In genomic region chr15:90184786-90185704, GRCh38 we compare ENCODE assay signal across 8 cellular contexts. TPM values are rescaled to one million over a fixed set of nuclear protein-coding genes. Genes with fewer than 3 reads are reported as not detected.
DNase-seq lines count a peak whose midpoint lies in the region; ATAC-seq and TF ChIP-seq lines count a peak whose summit lies in the region.

No MANE protein-coding gene starts in this region.

- no peaks in the 10 kb centered on the region for H3K9me3 ChIP-seq in osteoblast (ENCODE audit: low read depth, low read length)

- no peak overlapping the region for H3K27ac Mint-ChIP-seq in activated naive CD4-positive, alpha-beta T cell treated with anti-CD3 and anti-CD28 coated beads, Interleukin-2, amount 10 ng/mL, durations not matched to agents 7 days and 5 days

- ATAC-seq in GM21447 (IDR thresholded peaks at IDR 0.05; ENCODE audit: unreplicated experiment) (peak; percentile 57), Right ventricle myocardium inferior (peak; percentile 86)

- H3K9me3 Mint-ChIP-seq in activated naive CD4-positive, alpha-beta T cell treated with anti-CD3 and anti-CD28 coated beads, Interleukin-2, amount 10 ng/mL, durations not matched to agents 7 days and 5 days, result no peaks in the 10 kb centered on the region

- CTCF ChIA-PET in activated naive CD4-positive, alpha-beta T cell treated with anti-CD3 and anti-CD28 coated beads, Interleukin-2, amount 10 ng/mL, durations not matched to agents 7 days and 5 days (lab: Charles Lee), result no interaction called here

- H4K20me1 ChIP-seq in osteoblast (ENCODE audit: insufficient read depth, low read length), result no peaks in the 10 kb centered on the region

- no peaks in the 10 kb centered on the region for H3K79me2 ChIP-seq in osteoblast (ENCODE audit: insufficient read depth, low read length)

- TF ChIP-seq CTCF in osteoblast (IDR thresholded peaks at IDR 0.05; ENCODE audit: extremely low read depth, low read depth, low read length), result no peak

- peak overlapping the region; percentile 89 for H3K4me2 ChIP-seq in osteoblast (ENCODE audit: insufficient read depth, low read length)

- intact Hi-C loops in Right ventricle myocardium inferior (cut with DNase I), result loop anchor here (1.0 kb wide), 1 partner anchor 10 kb away; no protein-coding TSS in a partner anchor

- peak overlapping the region; percentile 80 for H3K4me3 Mint-ChIP-seq in activated naive CD4-positive, alpha-beta T cell treated with anti-CD3 and anti-CD28 coated beads, Interleukin-2, amount 10 ng/mL, durations not matched to agents 7 days and 5 days

- peaks cover 17% of the 10 kb centered on the region for H3K27me3 Mint-ChIP-seq in activated naive CD4-positive, alpha-beta T cell treated with anti-CD3 and anti-CD28 coated beads, Interleukin-2, amount 10 ng/mL, durations not matched to agents 7 days and 5 days

- peaks cover 1% of the 10 kb centered on the region for H3K36me3 Mint-ChIP-seq in activated naive CD4-positive, alpha-beta T cell treated with anti-CD3 and anti-CD28 coated beads, Interleukin-2, amount 10 ng/mL, durations not matched to agents 7 days and 5 days

- no peaks in the 10 kb centered on the region for H3K27me3 ChIP-seq in osteoblast (ENCODE audit: insufficient read depth, low read length)

- H3K4me1 ChIP-seq in osteoblast (ENCODE audit: insufficient read depth, low read length), result peaks cover 11% of the 10 kb centered on the region

- H3K4me3 ChIP-seq in osteoblast (ENCODE audit: insufficient read depth, low read length), result peak overlapping the region; percentile 76

- H3K4me1 Mint-ChIP-seq in activated naive CD4-positive, alpha-beta T cell treated with anti-CD3 and anti-CD28 coated beads, Interleukin-2, amount 10 ng/mL, durations not matched to agents 7 days and 5 days, result peaks cover 32% of the 10 kb centered on the region

- H3K27ac ChIP-seq in osteoblast (ENCODE audit: low read depth, low read length), result peak overlapping the region; percentile 51

- peak overlapping the region; percentile 90 for H2AFZ ChIP-seq in osteoblast (ENCODE audit: low read length)

- no peaks in the 10 kb centered on the region for H3K36me3 ChIP-seq in osteoblast (ENCODE audit: insufficient read depth, low read length)

- peak; percentile 38 for DNase-seq in DMS79 (lab: John Stamatoyannopoulos, UW)
- peak; percentile 89 for DNase-seq in HuH-7.5 (ENCODE audit: low spot score)
- peak; percentile 81 to 85 for DNase-seq in SHP77 (lab: John Stamatoyannopoulos, UW)
- DNase-seq in activated naive CD4-positive, alpha-beta T cell treated with anti-CD3 and anti-CD28 coated beads, Interleukin-2, amount 10 ng/mL, durations not matched to agents 7 days and 5 days, result peak; percentile 79
- DNase-seq in Right ventricle myocardium inferior (ENCODE audit: missing footprints), result peak; percentile 82
- DNase-seq in osteoblast (ENCODE audit: insufficient read length, low spot score, missing footprints), result peak; percentile 93
- DNase-seq in OCI-M2 (lab: John Stamatoyannopoulos, UW; ENCODE audit: unreplicated experiment), result no peak

RNA-seq across cellular contexts. Expression of gene SEMA4B, which starts 16.1 kb away (rescaled TPM):
- total RNA-seq in Right ventricle myocardium inferior (27.7 TPM), osteoblast (8.7 and 15.9 TPM in 2 replicates)

RNA-seq across cellular contexts. Expression of gene CIB1, which starts 48.7 kb away (rescaled TPM):
- total RNA-seq in Right ventricle myocardium inferior, result 73.2 TPM
- total RNA-seq in osteoblast, result 21.4 and 23.0 TPM in 2 replicates

RNA-seq across cellular contexts. Expression of gene GDPGP1, which starts 49.0 kb away (rescaled TPM):
- 9.8 TPM for total RNA-seq in Right ventricle myocardium inferior
- total RNA-seq in osteoblast, result 8.0 and 9.7 TPM in 2 replicates
